ENCODE assay signal across 8 cellular contexts in genomic region chrX:40108084-40108958, GRCh38. TPM values are rescaled to one million over a fixed set of nuclear protein-coding genes. Genes with fewer than 3 reads are reported as not detected.
DNase-seq lines count a peak whose midpoint lies in the region; ATAC-seq, FAIRE-seq and TF ChIP-seq lines count a peak whose summit lies in the region.

No MANE protein-coding gene starts in this region.

- H4K20me1 ChIP-seq in HCT116 (ENCODE audit: insufficient read depth): no peaks in the 10 kb centered on the region

- WGBS in heart left ventricle, 4 donors: 28 to 52% (median 42%) methylated on average over 46 to 73 of the region's 73 CpGs

- no peaks in the 10 kb centered on the region for H3K9me2 ChIP-seq in HCT116 (ENCODE audit: insufficient read depth)

- no peaks in the 10 kb centered on the region for H3K36me3 Mint-ChIP-seq in activated CD4-positive, alpha-beta memory T cell treated with anti-CD3 and anti-CD28 coated beads for 36 hours

- no peaks in the 10 kb centered on the region for H3K9me3 Mint-ChIP-seq in activated CD4-positive, alpha-beta memory T cell treated with anti-CD3 and anti-CD28 coated beads for 36 hours

- POLR2A ChIA-PET in HCT116 (lab: Charles Lee): interaction anchor here (1.1 to 1.5 kb wide), 5 partner anchors 9 to 61 kb away, joined by 4 to 9 read pairs (median 4); partner anchors contain the start of gene BCOR
- POLR2A ChIA-PET in activated CD4-positive, alpha-beta memory T cell treated with anti-CD3 and anti-CD28 coated beads for 36 hours (lab: Charles Lee): no interaction called here

- H3K36me3 ChIP-seq in HCT116 (ENCODE audit: control insufficient read depth in 1 of 2, insufficient read depth in 2 of 2, low read length in 2 of 2) (no peaks in the 10 kb centered on the region), heart left ventricle (no peaks in the 10 kb centered on the region)

- TF ChIP-seq POLR2A in HCT116 (IDR thresholded peaks at IDR 0.05; ENCODE audit: borderline replicate concordance, extremely low read depth, insufficient read depth, insufficient read length): no peak
- TF ChIP-seq POLR2A in heart left ventricle (IDR thresholded peaks at IDR 0.05): no peak

- peak overlapping the region; percentile 82 for H3K9ac ChIP-seq in HCT116 (ENCODE audit: low read length)

- no peaks in the 10 kb centered on the region for H3K27me3 Mint-ChIP-seq in activated CD4-positive, alpha-beta memory T cell treated with anti-CD3 and anti-CD28 coated beads for 36 hours

- no peak for FAIRE-seq in urothelium cell line (lab: Jason Lieb, UNC)

- DNase-seq in AG20443 (ENCODE audit: low spot score): peak; percentile 28
- DNase-seq in HCT116 (ENCODE audit: low read depth, low spot score): no peak
- no peak for DNase-seq in activated CD4-positive, alpha-beta memory T cell treated with anti-CD3 and anti-CD28 coated beads for 36 hours
- DNase-seq in heart left ventricle: peak in 3 of 5 donors; percentile 18 to 54 (median 45)
- DNase-seq in posterior vena cava (ENCODE audit: low spot score): peak; percentile 87
- no peak for DNase-seq in urothelium cell line (ENCODE audit: low spot score)

- H3K4me1 Mint-ChIP-seq in activated CD4-positive, alpha-beta memory T cell treated with anti-CD3 and anti-CD28 coated beads for 36 hours (ENCODE audit: low read depth): peaks cover 13% of the 10 kb centered on the region

- H3K27ac ChIP-seq in HCT116 (ENCODE audit: low read depth, low read length): peak overlapping the region; percentile 99
- H3K27ac ChIP-seq in heart left ventricle: peak overlapping the region; percentile 81 to 97 (median 94)

- TF ChIP-seq CTCF in HCT116 (IDR thresholded peaks at IDR 0.05 in 2 of 3, conservative IDR thresholded peaks at IDR 0.05 in 1 of 3; ENCODE audit: borderline replicate concordance in 1 of 3, insufficient read depth in 1 of 3, low read depth in 2 of 3, low read length in 2 of 3) (no peak), heart left ventricle (IDR thresholded peaks at IDR 0.05) (no peak)

- H3K27ac Mint-ChIP-seq in activated CD4-positive, alpha-beta memory T cell treated with anti-CD3 and anti-CD28 coated beads for 36 hours: no peak overlapping the region

- H3K4me3 ChIP-seq in HCT116 (replicated peaks in 1 of 2; ENCODE audit: low read depth in 1 of 2, low read length in 2 of 2): peak overlapping the region; percentile 37 to 62
- H3K4me3 ChIP-seq in heart left ventricle: peak overlapping the region in 11 of 12 donors; percentile 51 to 88 (median 62)

- RAD21 ChIA-PET in HCT116 (lab: Charles Lee; ENCODE audit: low non-redundant PET in 1 of 2, low total read pairs in 2 of 2, uncharacterized antibody in 2 of 2, unreplicated experiment in 2 of 2): no interaction called here

- CTCF ChIA-PET in HCT116 (lab: Charles Lee): interaction anchor here (0.6 kb wide), 1 partner anchor 59 kb away, joined by 3 read pairs; no protein-coding TSS in a partner anchor
- CTCF ChIA-PET in activated CD4-positive, alpha-beta memory T cell treated with anti-CD3 and anti-CD28 coated beads for 36 hours (lab: Charles Lee): interaction anchor here (1.5 kb wide), 1 partner anchor 38 kb away, joined by 3 read pairs; no protein-coding TSS in a partner anchor

- peaks cover 33% of the 10 kb centered on the region for H3K79me2 ChIP-seq in HCT116 (ENCODE audit: insufficient read depth, low read length)

- H2AFZ ChIP-seq in HCT116 (ENCODE audit: low read depth, low read length, poor library complexity, severe bottlenecking): no peak overlapping the region

- H3K27me3 ChIP-seq in HCT116 (ENCODE audit: insufficient read depth, low read length): no peaks in the 10 kb centered on the region
- H3K27me3 ChIP-seq in heart left ventricle: peaks cover 0 to 90% (median 0%) of the 10 kb centered on the region in 9 donors

- ATAC-seq in HCT116 (peak; percentile 20), heart left ventricle (no peak), HG03139 (IDR thresholded peaks at IDR 0.05; ENCODE audit: unreplicated experiment) (no peak), HG02981 (IDR thresholded peaks at IDR 0.05; ENCODE audit: unreplicated experiment) (no peak)

- H3K4me2 ChIP-seq in HCT116 (ENCODE audit: low read length): peak overlapping the region; percentile 83

- intact Hi-C loops in HCT116 (cut with micrococcal nuclease): loop anchor here (5.0 kb wide), 1 partner anchor 49 kb away; no protein-coding TSS in a partner anchor
- intact Hi-C loops in activated CD4-positive, alpha-beta memory T cell treated with anti-CD3 and anti-CD28 coated beads for 36 hours (cut with micrococcal nuclease): no loop called here
- intact Hi-C loops in heart left ventricle (cut with DNase I): loop anchor here in 9 of 10 donors (2.0 to 10.0 kb wide), 9 partner anchors 39 to 1306 kb away; partner anchors contain the start of gene MID1IP1 (in 1 of the 9)
- intact Hi-C loops in posterior vena cava (cut with DNase I): loop anchor here (5.0 to 10.0 kb wide), 2 partner anchors 39 to 46 kb away; no protein-coding TSS in a partner anchor

- TF ChIP-seq RAD21 in HCT116 (IDR thresholded peaks at IDR 0.05; ENCODE audit: low read depth): no peak

- no TSS peak for BruUV-seq in HCT116 (replicated peaks; lab: Mats Ljungman, UMichigan)

- no peaks in the 10 kb centered on the region for H3K9me3 ChIP-seq in HCT116 (ENCODE audit: control insufficient read depth in 1 of 2, insufficient read depth in 1 of 2, low read depth in 1 of 2, low read length in 2 of 2)
- no peaks in the 10 kb centered on the region for H3K9me3 ChIP-seq in heart left ventricle

- H3K4me3 Mint-ChIP-seq in activated CD4-positive, alpha-beta memory T cell treated with anti-CD3 and anti-CD28 coated beads for 36 hours: peak overlapping the region; percentile 37

- H3K4me1 ChIP-seq in HCT116 (ENCODE audit: control insufficient read depth in 1 of 2, insufficient read depth in 2 of 2, low read length in 2 of 2) (peaks cover 37 to 59% of the 10 kb centered on the region in 2 experiments), heart left ventricle (peaks cover 0 to 63% (median 21%) of the 10 kb centered on the region in 12 donors)

TF ChIP-seq in HCT116, 20 proteins besides CTCF, POLR2A, EP300 and RAD21:
- peak; percentile 35 for TF ChIP-seq TCF7L2 (IDR thresholded peaks at IDR 0.05; ENCODE audit: borderline replicate concordance, extremely low read depth, insufficient read depth, insufficient read length)
- peak; percentile 54 for TF ChIP-seq ZFX (IDR thresholded peaks at IDR 0.05)
- no peak for TF ChIP-seq CBX3 (IDR thresholded peaks at IDR 0.05; ENCODE audit: low read depth)

RNA-seq across cellular contexts. Expression of gene BCOR, which starts 10.6 kb away (rescaled TPM):
- total RNA-seq in HCT116 (2021; ENCODE audit: unreplicated experiment) (35.1 TPM), heart left ventricle (10 to 100 TPM; 11.3 to 40.1 (median 19.5) TPM), posterior vena cava (10 to 100 TPM; 22.8 to 23.7 TPM)
- 12.3 and 14.5 TPM in 2 replicates for polyA plus RNA-seq in HCT116 (2012)
- total RNA-seq in activated CD4-positive, alpha-beta memory T cell treated with anti-CD3 and anti-CD28 coated beads for 36 hours: 10 to 100 TPM; 33.7 to 35.0 TPM
- 10 to 100 TPM in 1 of 2 donors, 1 to 10 TPM in 1; 6.7 to 15.5 TPM for polyA plus RNA-seq in heart left ventricle

Comparison
In these comparisons a context has a peak if more than half of its experiments do, and no peak if none do; other contexts are left out.
1. DNase-seq: peak in AG20443 (single experiment), heart left ventricle (3 of 5) and posterior vena cava (single experiment); none in HCT116 (single experiment), activated CD4-positive, alpha-beta memory T cell treated with anti-CD3 and anti-CD28 coated beads for 36 hours (single experiment) and urothelium cell line (single experiment).